ENCODE assay signal across 24 cellular contexts in genomic region chr22:46677323-46678002, GRCh38. TPM values are rescaled to one million over a fixed set of nuclear protein-coding genes. Genes with fewer than 3 reads are reported as not detected.
DNase-seq lines count a peak whose midpoint lies in the region; ATAC-seq and TF ChIP-seq lines count a peak whose summit lies in the region.
"Had no signal": no experiment of that assay in that cellular context is flagged by ENCODE, and none has a peak within 500 bp of the region (broad histone marks: within the 10 kb centered on the region; RNA-seq: fewer than 3 reads in every experiment).

No MANE protein-coding gene starts in this region.

- no peaks in the 10 kb centered on the region for H3K9me3 ChIP-seq in CD4-positive, CD25-positive, alpha-beta regulatory T cell (ENCODE audit: control insufficient read depth in 2 of 2, low read length in 2 of 2)
- H3K9me3 ChIP-seq in naive thymus-derived CD4-positive, alpha-beta T cell (ENCODE audit: control insufficient read depth in 2 of 3, low read length in 3 of 3): no peaks in the 10 kb centered on the region
- no peaks in the 10 kb centered on the region for H3K9me3 ChIP-seq in right lobe of liver
- H3K9me3 ChIP-seq: A549, Caco-2, neutrophil, Peyer's patch, prostate gland, SJCRH30, suprapubic skin had no signal

- POLR2A ChIA-PET in naive thymus-derived CD4-positive, alpha-beta T cell (lab: Charles Lee): no interaction called here

- peaks cover 36% of the 10 kb centered on the region for H3K4me1 ChIP-seq in CD4-positive, CD25-positive, alpha-beta regulatory T cell (ENCODE audit: control insufficient read depth, insufficient read depth, low read length, poor library complexity, severe bottlenecking)
- peaks cover 12 to 32% of the 10 kb centered on the region in 2 donors for H3K4me1 ChIP-seq in naive thymus-derived CD4-positive, alpha-beta T cell (ENCODE audit: control insufficient read depth in 2 of 2, insufficient read depth in 2 of 2, low read length in 2 of 2)
- H3K4me1 ChIP-seq in right lobe of liver: peaks cover 0 to 5% (median 0%) of the 10 kb centered on the region in 4 donors
- H3K4me1 ChIP-seq: A549, Caco-2, prostate gland had no signal

- in situ Hi-C loops in KBM-7 (cut with MboI; ENCODE audit: low pct_unique_long_range_greater_than_20kb, low sequenced_read_pairs): no loop called here

- TF ChIP-seq CTCF in right lobe of liver (IDR thresholded peaks at IDR 0.05): no peak

- intact Hi-C loops in activated T-helper 1 cell treated with anti-CD3 and anti-CD28 coated beads, Interleukin-12 subunit alpha, Interleukin-12 subunit beta, Interleukin-2, Interleukin-4 antibody, amounts not matched to agents 30 ng/mL and 10 ng/mL and 1 ng/mL, durations not matched to agents 14 hours and 24 hours and 36 hours (cut with micrococcal nuclease): no loop called here
- intact Hi-C loops in naive thymus-derived CD4-positive, alpha-beta T cell (cut with micrococcal nuclease): no loop called here
- intact Hi-C loops in right lobe of liver (cut with DNase I): no loop called here

- no peak for TF ChIP-seq POLR2A in right lobe of liver (IDR thresholded peaks at IDR 0.05)

- no peaks in the 10 kb centered on the region for H3K27me3 Mint-ChIP-seq in activated T-cell treated with anti-CD3 and anti-CD28 coated beads, Interleukin-2, amount 50 U/mL, for 24 hours
- peaks cover 4% of the 10 kb centered on the region for H3K27me3 Mint-ChIP-seq in CD4-positive, CD25-positive, alpha-beta regulatory T cell
- H3K27me3 Mint-ChIP-seq in activated T-helper 1 cell treated with anti-CD3 and anti-CD28 coated beads, Interleukin-12 subunit alpha, Interleukin-12 subunit beta, Interleukin-2, Interleukin-4 antibody, amounts not matched to agents 30 ng/mL and 10 ng/mL and 1 ng/mL, durations not matched to agents 14 hours and 24 hours and 36 hours (ENCODE audit: insufficient read depth): no peaks in the 10 kb centered on the region
- no peaks in the 10 kb centered on the region for H3K27me3 Mint-ChIP-seq in naive thymus-derived CD4-positive, alpha-beta T cell
- H3K27me3 Mint-ChIP-seq: B cell, T-cell had no signal

- no peak overlapping the region for H3K4me3 ChIP-seq in CD4-positive, CD25-positive, alpha-beta regulatory T cell (ENCODE audit: low read depth, low read length)
- H3K4me3 ChIP-seq in naive thymus-derived CD4-positive, alpha-beta T cell (ENCODE audit: low read length): no peak overlapping the region
- no peak overlapping the region for H3K4me3 ChIP-seq in right lobe of liver
- H3K4me3 ChIP-seq: A549, Peyer's patch, prostate gland, SJCRH30, suprapubic skin had no signal

- H3K36me3 ChIP-seq in CD4-positive, CD25-positive, alpha-beta regulatory T cell (ENCODE audit: control insufficient read depth, insufficient read depth, low read length): peaks cover 3% of the 10 kb centered on the region
- peaks cover 0 to 7% (median 0%) of the 10 kb centered on the region in 3 experiments for H3K36me3 ChIP-seq in naive thymus-derived CD4-positive, alpha-beta T cell (ENCODE audit: control insufficient read depth in 2 of 3, insufficient read depth in 3 of 3, low read length in 3 of 3)
- peaks cover 0 to 9% (median 3%) of the 10 kb centered on the region in 4 donors for H3K36me3 ChIP-seq in right lobe of liver
- H3K36me3 ChIP-seq: prostate gland, SJCRH30 had no signal

- peak overlapping the region; percentile 69 for H3K27ac Mint-ChIP-seq in activated T-cell treated with anti-CD3 and anti-CD28 coated beads, Interleukin-2, amount 50 U/mL, for 24 hours
- peak overlapping the region; percentile 20 to 73 (median 64) for H3K27ac Mint-ChIP-seq in CD4-positive, CD25-positive, alpha-beta regulatory T cell
- H3K27ac Mint-ChIP-seq in activated T-helper 1 cell treated with anti-CD3 and anti-CD28 coated beads, Interleukin-12 subunit alpha, Interleukin-12 subunit beta, Interleukin-2, Interleukin-4 antibody, amounts not matched to agents 30 ng/mL and 10 ng/mL and 1 ng/mL, durations not matched to agents 14 hours and 24 hours and 36 hours: peak overlapping the region; percentile 61
- H3K27ac Mint-ChIP-seq in naive thymus-derived CD4-positive, alpha-beta T cell: peak overlapping the region in 8 of 9 donors; percentile 18 to 72 (median 62)
- H3K27ac Mint-ChIP-seq: B cell, T-cell had no signal

- H3K27ac ChIP-seq in CD4-positive, CD25-positive, alpha-beta regulatory T cell (ENCODE audit: insufficient read depth, low read length, poor library complexity, severe bottlenecking): no peak overlapping the region
- H3K27ac ChIP-seq in naive thymus-derived CD4-positive, alpha-beta T cell (ENCODE audit: low read depth, low read length): no peak overlapping the region
- peak overlapping the region in 1 of 3 donors; percentile 3 for H3K27ac ChIP-seq in right lobe of liver
- H3K27ac ChIP-seq: A549, neutrophil, Peyer's patch, prostate gland, SJCRH30, suprapubic skin had no signal

- DNase-seq in activated T-cell treated with anti-CD3 and anti-CD28 coated beads, Interleukin-2, amount 50 U/mL, for 24 hours: no peak
- no peak for DNase-seq in activated T-cell treated with anti-CD3 and anti-CD28 coated beads for 4 hours
- DNase-seq in CD4-positive, CD25-positive, alpha-beta regulatory T cell: no peak
- no peak for DNase-seq in activated T-helper 1 cell treated with anti-CD3 and anti-CD28 coated beads, Interleukin-12 subunit alpha, Interleukin-12 subunit beta, Interleukin-2, Interleukin-4 antibody, amounts not matched to agents 30 ng/mL and 10 ng/mL and 1 ng/mL, durations not matched to agents 14 hours and 24 hours and 36 hours (ENCODE audit: low spot score)
- DNase-seq in naive thymus-derived CD4-positive, alpha-beta T cell: no peak
- no peak for DNase-seq in right lobe of liver
- DNase-seq in KBM-7: no peak
- DNase-seq: activated CD4-positive, alpha-beta T cell treated with anti-CD3 and anti-CD28 coated beads for 1 hour; activated naive CD4-positive, alpha-beta T cell treated with Interleukin-2 at 50 U/mL for 16 hours; Caco-2; kidney; NCI-H1048; NCI-H1694 treated with DMSO at 0.1 percent for 48 hours; NCI-H526 treated with DMSO at 0.1 percent for 48 hours; Peyer's patch; SJCRH30; stimulated activated CD4-positive, alpha-beta T cell treated with anti-CD3 and anti-CD28 coated beads, Interleukin-1b, Interleukin-23, amount 100 ng/mL, for 48 hours; T-cell had no signal

- ATAC-seq in CD4-positive, CD25-positive, alpha-beta regulatory T cell (ENCODE audit: low read depth in 2 of 2): no peak
- ATAC-seq in naive thymus-derived CD4-positive, alpha-beta T cell: no peak
- ATAC-seq in HG03469 (IDR thresholded peaks at IDR 0.05; ENCODE audit: unreplicated experiment): no peak
- ATAC-seq in right lobe of liver: no peak
- ATAC-seq: A549, T-cell had no signal

- CTCF ChIA-PET in naive thymus-derived CD4-positive, alpha-beta T cell (lab: Charles Lee): no interaction called here

- no peak overlapping the region for H3K4me3 Mint-ChIP-seq in activated T-cell treated with anti-CD3 and anti-CD28 coated beads, Interleukin-2, amount 50 U/mL, for 24 hours
- peak overlapping the region in 2 of 4 donors; percentile 43 to 72 for H3K4me3 Mint-ChIP-seq in CD4-positive, CD25-positive, alpha-beta regulatory T cell
- H3K4me3 Mint-ChIP-seq in activated T-helper 1 cell treated with anti-CD3 and anti-CD28 coated beads, Interleukin-12 subunit alpha, Interleukin-12 subunit beta, Interleukin-2, Interleukin-4 antibody, amounts not matched to agents 30 ng/mL and 10 ng/mL and 1 ng/mL, durations not matched to agents 14 hours and 24 hours and 36 hours: peak overlapping the region; percentile 15
- peak overlapping the region in 3 of 10 donors; percentile 23 to 51 (median 23) for H3K4me3 Mint-ChIP-seq in naive thymus-derived CD4-positive, alpha-beta T cell
- H3K4me3 Mint-ChIP-seq: B cell, T-cell had no signal

- peaks cover 55% of the 10 kb centered on the region for H3K4me1 Mint-ChIP-seq in activated T-cell treated with anti-CD3 and anti-CD28 coated beads, Interleukin-2, amount 50 U/mL, for 24 hours (ENCODE audit: low read depth)
- peaks cover 2 to 39% (median 15%) of the 10 kb centered on the region in 4 donors for H3K4me1 Mint-ChIP-seq in CD4-positive, CD25-positive, alpha-beta regulatory T cell
- peaks cover 34% of the 10 kb centered on the region for H3K4me1 Mint-ChIP-seq in activated T-helper 1 cell treated with anti-CD3 and anti-CD28 coated beads, Interleukin-12 subunit alpha, Interleukin-12 subunit beta, Interleukin-2, Interleukin-4 antibody, amounts not matched to agents 30 ng/mL and 10 ng/mL and 1 ng/mL, durations not matched to agents 14 hours and 24 hours and 36 hours (ENCODE audit: low read depth)
- peaks cover 22 to 36% (median 32%) of the 10 kb centered on the region in 7 donors for H3K4me1 Mint-ChIP-seq in naive thymus-derived CD4-positive, alpha-beta T cell

- 80% methylated on average over 2 of the region's 28 CpGs for WGBS in right lobe of liver (ENCODE audit: insufficient coverage, low coverage, low lambda C conversion rate, missing lambda C conversion rate)

- no peaks in the 10 kb centered on the region for H3K9me3 Mint-ChIP-seq in activated T-cell treated with anti-CD3 and anti-CD28 coated beads, Interleukin-2, amount 50 U/mL, for 24 hours
- H3K9me3 Mint-ChIP-seq in CD4-positive, CD25-positive, alpha-beta regulatory T cell: no peaks in the 10 kb centered on the region
- no peaks in the 10 kb centered on the region for H3K9me3 Mint-ChIP-seq in activated T-helper 1 cell treated with anti-CD3 and anti-CD28 coated beads, Interleukin-12 subunit alpha, Interleukin-12 subunit beta, Interleukin-2, Interleukin-4 antibody, amounts not matched to agents 30 ng/mL and 10 ng/mL and 1 ng/mL, durations not matched to agents 14 hours and 24 hours and 36 hours
- no peaks in the 10 kb centered on the region for H3K9me3 Mint-ChIP-seq in naive thymus-derived CD4-positive, alpha-beta T cell
- H3K9me3 Mint-ChIP-seq: T-cell had no signal

- H3K36me3 Mint-ChIP-seq in activated T-cell treated with anti-CD3 and anti-CD28 coated beads, Interleukin-2, amount 50 U/mL, for 24 hours (ENCODE audit: low read depth): peaks cover 26% of the 10 kb centered on the region
- no peaks in the 10 kb centered on the region for H3K36me3 Mint-ChIP-seq in CD4-positive, CD25-positive, alpha-beta regulatory T cell
- peaks cover 10% of the 10 kb centered on the region for H3K36me3 Mint-ChIP-seq in activated T-helper 1 cell treated with anti-CD3 and anti-CD28 coated beads, Interleukin-12 subunit alpha, Interleukin-12 subunit beta, Interleukin-2, Interleukin-4 antibody, amounts not matched to agents 30 ng/mL and 10 ng/mL and 1 ng/mL, durations not matched to agents 14 hours and 24 hours and 36 hours (ENCODE audit: low read depth)
- peaks cover 0 to 2% (median 0%) of the 10 kb centered on the region in 5 donors for H3K36me3 Mint-ChIP-seq in naive thymus-derived CD4-positive, alpha-beta T cell
- H3K36me3 Mint-ChIP-seq: T-cell had no signal

- no peaks in the 10 kb centered on the region for H3K27me3 ChIP-seq in CD4-positive, CD25-positive, alpha-beta regulatory T cell (ENCODE audit: control insufficient read depth, insufficient read depth, low read length)
- no peaks in the 10 kb centered on the region for H3K27me3 ChIP-seq in naive thymus-derived CD4-positive, alpha-beta T cell (ENCODE audit: control insufficient read depth in 2 of 2, insufficient read depth in 2 of 2, low read length in 2 of 2)
- no peaks in the 10 kb centered on the region for H3K27me3 ChIP-seq in right lobe of liver
- H3K27me3 ChIP-seq: neutrophil, Peyer's patch, SJCRH30, suprapubic skin had no signal

RNA-seq across cellular contexts. Expression of gene GRAMD4, which starts 57.3 kb away (rescaled TPM):
- 43.6 TPM for total RNA-seq in CD4-positive, CD25-positive, alpha-beta regulatory T cell
- polyA plus RNA-seq in CD4-positive, CD25-positive, alpha-beta regulatory T cell: 1 to 10 TPM; 7.0 to 9.8 (median 7.3) TPM
- 87.1 and 90.6 TPM in 2 replicates for total RNA-seq in activated T-helper 1 cell treated with anti-CD3 and anti-CD28 coated beads, Interleukin-12 subunit alpha, Interleukin-12 subunit beta, Interleukin-2, Interleukin-4 antibody, amounts not matched to agents 30 ng/mL and 10 ng/mL and 1 ng/mL, durations not matched to agents 14 hours and 24 hours and 36 hours
- total RNA-seq in naive thymus-derived CD4-positive, alpha-beta T cell: 10 to 100 TPM; 13.9 to 48.5 (median 15.6) TPM
- 1 to 10 TPM; 2.1 to 2.8 TPM for polyA plus RNA-seq in naive thymus-derived CD4-positive, alpha-beta T cell
- total RNA-seq in right lobe of liver: 10 to 100 TPM; 29.7 to 72.0 (median 34.8) TPM
